In genomic region chr16:25957707-25958106, GRCh38 we compare ENCODE assay signal across 30 cellular contexts.
"Had no signal": no experiment of that assay in that cellular context is flagged by ENCODE, and none has a peak within 500 bp of the region (broad histone marks: within the 10 kb centered on the region; RNA-seq: fewer than 3 reads in every experiment).

No MANE protein-coding gene starts in this region.

- H3K4me3 ChIP-seq: adrenal gland, ascending aorta, body of pancreas, breast epithelium, cardiac muscle cell had no signal

- H3K9me3 ChIP-seq: adrenal gland, ascending aorta, body of pancreas, breast epithelium had no signal

- H3K4me1 ChIP-seq: adrenal gland, ascending aorta, body of pancreas, breast epithelium had no signal

- H3K36me3 ChIP-seq: adrenal gland, ascending aorta, brain microvascular endothelial cell, breast epithelium, cardiac muscle cell had no signal

- DNase-seq: activated effector memory CD4-positive, alpha-beta T cell treated with anti-CD3 and anti-CD28 coated beads, Interleukin-2, amount 50 U/mL, for 16 hours; activated effector memory CD4-positive, alpha-beta T cell treated with Interleukin-2 at 50 U/mL for 16 hours; activated gamma-delta T cell; activated gamma-delta T cell treated with Interleukin-2 at 50 U/mL for 16 hours; activated naive CD4-positive, alpha-beta T cell; activated naive CD4-positive, alpha-beta T cell treated with anti-CD3 and anti-CD28 coated beads for 36 hours; activated naive CD4-positive, alpha-beta T cell treated with anti-CD3 and anti-CD28 coated beads, Interleukin-2, amount 10 ng/mL, durations not matched to agents 7 days and 5 days; activated naive CD4-positive, alpha-beta T cell treated with anti-CD3 and anti-CD28 coated beads, Interleukin-2, amount 50 U/mL, for 16 hours; activated naive CD4-positive, alpha-beta T cell treated with Interleukin-2 at 50 U/mL for 16 hours; activated naive CD8-positive, alpha-beta T cell treated with anti-CD3 and anti-CD28 coated beads for 36 hours; activated naive CD8-positive, alpha-beta T cell treated with anti-CD3 and anti-CD28 coated beads, Interleukin-2, amount 10 ng/mL, durations not matched to agents 7 days and 5 days; activated naive CD8-positive, alpha-beta T cell treated with anti-CD3 and anti-CD28 coated beads, Interleukin-2, amount 50 U/mL, for 24 hours; activated T-cell treated with anti-CD3 and anti-CD28 coated beads, Interleukin-2, amount 50 U/mL, for 1 hour; activated T-cell treated with anti-CD3 and anti-CD28 coated beads, Interleukin-2, amount 50 U/mL, for 24 hours; activated T-cell treated with anti-CD3 and anti-CD28 coated beads, Interleukin-2, amount 50 U/mL, for 4 hours; activated T-cell treated with anti-CD3 and anti-CD28 coated beads, Interleukin-2, amount 50 U/mL, for 48 hours; activated T-cell treated with anti-CD3 and anti-CD28 coated beads, Interleukin-2, amount 50 U/mL, for 72 hours; adrenal gland; amniotic stem cell; amygdala; anterior cingulate cortex; aorta; body of pancreas; brain microvascular endothelial cell; caudate nucleus; central memory CD4-positive, alpha-beta T cell; cerebellar nuclear complex had no signal

- H3K27ac ChIP-seq: adrenal gland, ascending aorta, body of pancreas, brain microvascular endothelial cell, breast epithelium, cardiac muscle cell had no signal
